In the genomic region with DNA sequence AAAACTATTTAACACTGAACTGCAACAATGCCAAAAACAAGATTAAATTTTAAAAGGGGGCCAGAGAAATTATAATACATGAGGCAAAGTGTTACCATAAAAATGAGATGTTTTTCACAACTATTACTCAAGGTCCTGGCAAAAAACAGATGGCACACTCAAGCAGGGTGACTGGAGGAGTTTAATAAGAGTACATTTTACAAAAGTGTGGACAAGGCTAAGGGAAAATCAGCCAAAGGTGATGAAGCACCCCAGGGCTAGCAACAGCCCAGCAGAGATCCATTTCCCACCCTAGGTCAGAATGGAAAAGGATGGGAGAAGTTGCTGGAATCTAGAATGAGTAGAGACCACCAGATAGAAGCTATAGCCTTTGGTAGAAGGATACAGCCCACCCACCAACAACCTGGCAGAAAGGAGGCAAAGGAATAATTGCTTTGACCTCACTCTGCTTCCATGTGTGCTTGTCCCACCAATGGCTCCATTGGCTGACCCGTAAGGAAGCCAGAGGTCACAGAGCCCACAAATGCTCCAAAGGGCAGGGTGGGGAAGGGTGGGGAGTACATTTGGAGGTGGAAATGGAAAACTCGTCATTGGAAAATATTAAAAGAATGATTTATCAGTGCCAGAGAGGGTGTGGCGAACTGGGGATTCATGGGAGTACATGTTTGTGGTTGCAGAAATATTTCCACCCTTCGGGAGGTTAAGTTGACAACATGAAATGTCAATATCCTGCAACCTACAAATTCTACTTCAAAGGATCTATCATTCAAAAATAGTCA, we compare ENCODE assay signal across 15 cellular contexts.
A peak's percentile ranks its signal among the peaks of the same experiment; 100 is the strongest.
DNase-seq lines count a peak whose midpoint lies in the region; ATAC-seq and TF ChIP-seq lines count a peak whose summit lies in the region.
"Had no signal": no experiment of that assay in that cellular context is flagged by ENCODE, and none has a peak within 500 bp of the region (broad histone marks: within the 10 kb centered on the region; RNA-seq: fewer than 3 reads in every experiment).

No MANE protein-coding gene starts in this region.

- peak overlapping the region; percentile 50 for H3K4me3 ChIP-seq in adipocyte (ENCODE audit: low read length)
- no peak overlapping the region for H3K4me3 ChIP-seq in heart right ventricle
- H3K4me3 ChIP-seq in skeletal muscle tissue (ENCODE audit: low read length in 3 of 3): no peak overlapping the region
- no peak overlapping the region for H3K4me3 ChIP-seq in HAP-1

- intact Hi-C loops in heart right ventricle (cut with DNase I): no loop called here

- H3K4me1 ChIP-seq in adipocyte (ENCODE audit: control insufficient read depth, insufficient read depth, low read length): peaks cover 47% of the 10 kb centered on the region
- H3K4me1 ChIP-seq in heart right ventricle: peaks cover 0 to 18% (median 10%) of the 10 kb centered on the region in 9 donors
- peaks cover 0 to 3% (median 0%) of the 10 kb centered on the region in 3 donors for H3K4me1 ChIP-seq in skeletal muscle tissue (ENCODE audit: control insufficient read depth in 3 of 3, insufficient read depth in 3 of 3, low read length in 3 of 3)
- H3K4me1 ChIP-seq in HAP-1: no peaks in the 10 kb centered on the region
- H3K4me1 ChIP-seq: BE2C had no signal

- no peaks in the 10 kb centered on the region for H3K36me3 ChIP-seq in adipocyte (ENCODE audit: control insufficient read depth, insufficient read depth, low read length, severe bottlenecking)
- no peaks in the 10 kb centered on the region for H3K36me3 ChIP-seq in heart right ventricle
- H3K36me3 ChIP-seq in skeletal muscle tissue (ENCODE audit: control insufficient read depth in 3 of 3, insufficient read depth in 3 of 3, low read length in 3 of 3): no peaks in the 10 kb centered on the region
- H3K36me3 ChIP-seq in HAP-1 (replicated peaks): no peaks in the 10 kb centered on the region; the same call in 1 of the 2 replicates
- H3K36me3 ChIP-seq: BE2C had no signal

- H3K9me3 ChIP-seq in adipocyte (ENCODE audit: control insufficient read depth, low read length) (peaks cover 16% of the 10 kb centered on the region), heart right ventricle (peaks cover 0 to 19% (median 1%) of the 10 kb centered on the region in 11 donors), skeletal muscle tissue (ENCODE audit: control insufficient read depth in 3 of 3, low read length in 3 of 3) (no peaks in the 10 kb centered on the region), HAP-1 (no peaks in the 10 kb centered on the region)
- H3K9me3 ChIP-seq: BE2C had no signal

- H3K9ac ChIP-seq in adipocyte (ENCODE audit: low read length) (peak overlapping the region; percentile 77), skeletal muscle tissue (ENCODE audit: low read depth in 1 of 3, low read length in 3 of 3) (no peak overlapping the region)
- H3K9ac ChIP-seq: KMS-11 had no signal

- H3K27ac ChIP-seq in heart right ventricle: peak overlapping the region in 4 of 10 donors; percentile 18 to 67 (median 40)
- peak overlapping the region; percentile 42 for H3K27ac ChIP-seq in skeletal muscle tissue (ENCODE audit: low read depth, low read length)
- H3K27ac ChIP-seq: HL-60, KMS-11 had no signal

- DNase-seq in HCEC 1CT (peak; percentile 43), adipocyte (ENCODE audit: low read depth) (peak; percentile 48), heart right ventricle (no peak), HAP-1 (ENCODE audit: low spot score in 2 of 2) (no peak), NOMO-1 treated with dmso at 0.1 percent for 144 hours (lab: John Stamatoyannopoulos, UW; ENCODE audit: unreplicated experiment) (no peak), NCI-H69 (lab: John Stamatoyannopoulos, UW) (no peak)
- DNase-seq: activated CD4-positive, alpha-beta T cell treated with anti-CD3 and anti-CD28 coated beads, Interleukin-2, amount 50 U/mL, for 48 hours; activated naive CD8-positive, alpha-beta T cell treated with anti-CD3 and anti-CD28 coated beads, Interleukin-2, amount 50 U/mL, for 24 hours; activated T-cell treated with anti-CD3 and anti-CD28 coated beads, Interleukin-2, amount 50 U/mL, for 24 hours; BE2C; NCI-H1417 treated with DMSO at 0.1 percent for 48 hours had no signal

- peak in 6 of 8 donors; percentile 45 to 88 (median 74) for ATAC-seq in heart right ventricle
- no peak for ATAC-seq in HG03342 (IDR thresholded peaks at IDR 0.05; ENCODE audit: unreplicated experiment)
- ATAC-seq: activated naive CD8-positive, alpha-beta T cell treated with anti-CD3 and anti-CD28 coated beads, Interleukin-2, amount 50 U/mL, for 24 hours had no signal

- in situ Hi-C loops in HAP-1 (cut with MboI; ENCODE audit: low sequenced_read_pairs): no loop called here

- 70% methylated on average over 4 of the region's 4 CpGs for WGBS in heart right ventricle, 2 donors

- H3K27me3 ChIP-seq in adipocyte (replicated peaks; ENCODE audit: control insufficient read depth, insufficient read depth, low read length) (no peaks in the 10 kb centered on the region), heart right ventricle (no peaks in the 10 kb centered on the region), skeletal muscle tissue (ENCODE audit: control insufficient read depth in 3 of 3, insufficient read depth in 3 of 3, low read length in 3 of 3) (no peaks in the 10 kb centered on the region), HAP-1 (ENCODE audit: low read depth) (no peaks in the 10 kb centered on the region)
- H3K27me3 ChIP-seq: BE2C had no signal

- TF ChIP-seq CTCF in heart right ventricle (IDR thresholded peaks at IDR 0.05): no peak

Comparison
In these comparisons a context has a peak if more than half of its experiments do, and no peak if none do; other contexts are left out.
1. DNase-seq: peak in HCEC 1CT (single experiment) and adipocyte (single experiment); none in heart right ventricle (0 of 2), HAP-1 (0 of 2), NOMO-1 treated with dmso at 0.1 percent for 144 hours (single experiment) and NCI-H69 (single experiment).